In genomic region chr10:76040107-76040829, GRCh38 we compare ENCODE assay signal across 18 cellular contexts.
DNase-seq lines count a peak whose midpoint lies in the region; ATAC-seq and TF ChIP-seq lines count a peak whose summit lies in the region.
"Had no signal": no experiment of that assay in that cellular context is flagged by ENCODE, and none has a peak within 500 bp of the region (broad histone marks: within the 10 kb centered on the region; RNA-seq: fewer than 3 reads in every experiment).

No MANE protein-coding gene starts in this region.

- peak overlapping the region; percentile 96 for H2BK12ac ChIP-seq in trophoblast cell (ENCODE audit: low read length)

- no peak overlapping the region for H3K9ac ChIP-seq in trophoblast cell (ENCODE audit: low read length)

- peak overlapping the region; percentile 86 for H2BK5ac ChIP-seq in trophoblast cell (ENCODE audit: low read depth, low read length, poor library complexity)

- H3K27me3 Mint-ChIP-seq in GM23338 (ENCODE audit: insufficient read depth, low read depth, poor library complexity): peaks cover 1% of the 10 kb centered on the region
- no peaks in the 10 kb centered on the region for H3K27me3 Mint-ChIP-seq in CD4-positive, alpha-beta T cell
- H3K27me3 Mint-ChIP-seq: activated CD4-positive, alpha-beta T cell treated with anti-CD3 and anti-CD28 coated beads, Interleukin-2, amount 10 ng/mL, durations not matched to agents 7 days and 5 days; activated naive CD8-positive, alpha-beta T cell treated with anti-CD3 and anti-CD28 coated beads, Interleukin-2, amount 50 U/mL, for 24 hours had no signal

- peaks cover 17% of the 10 kb centered on the region for H3K79me1 ChIP-seq in trophoblast cell (ENCODE audit: low read length)

- H4K20me1 ChIP-seq in GM23338 (replicated peaks; ENCODE audit: insufficient read depth): no peaks in the 10 kb centered on the region

- H3F3A ChIP-seq in GM23338 (replicated peaks; ENCODE audit: low read depth): no peaks in the 10 kb centered on the region

- ATAC-seq in GM23338: peak; percentile 26; the same call in 1 of the 3 replicates
- no peak for ATAC-seq in CD4-positive, alpha-beta T cell (ENCODE audit: poor library complexity)
- no peak for ATAC-seq in GM19467 (IDR thresholded peaks at IDR 0.05; ENCODE audit: unreplicated experiment)
- no peak for ATAC-seq in HG03280 (IDR thresholded peaks at IDR 0.05; ENCODE audit: unreplicated experiment)
- ATAC-seq: activated naive CD8-positive, alpha-beta T cell treated with anti-CD3 and anti-CD28 coated beads, Interleukin-2, amount 50 U/mL, for 24 hours; heart left ventricle; K562; sciatic nerve had no signal

- H3K27ac Mint-ChIP-seq in GM23338: no peak overlapping the region
- no peak overlapping the region for H3K27ac Mint-ChIP-seq in CD4-positive, alpha-beta T cell
- H3K27ac Mint-ChIP-seq: activated CD4-positive, alpha-beta T cell treated with anti-CD3 and anti-CD28 coated beads, Interleukin-2, amount 10 ng/mL, durations not matched to agents 7 days and 5 days; activated naive CD8-positive, alpha-beta T cell treated with anti-CD3 and anti-CD28 coated beads, Interleukin-2, amount 50 U/mL, for 24 hours; B cell had no signal

- H2BK120ac ChIP-seq in trophoblast cell (ENCODE audit: insufficient read depth, low read length, poor library complexity): peak overlapping the region; percentile 95

- peaks cover 2% of the 10 kb centered on the region for H3K9me3 ChIP-seq in trophoblast cell (ENCODE audit: insufficient read depth, low read depth, low read length)
- H3K9me3 ChIP-seq in CD4-positive, alpha-beta T cell (ENCODE audit: control insufficient read depth, low read length): no peaks in the 10 kb centered on the region

- H4K8ac ChIP-seq in trophoblast cell (ENCODE audit: low read depth, low read length): peak overlapping the region; percentile 78

- H3K4me3 ChIP-seq in GM23338: no peak overlapping the region
- H3K4me3 ChIP-seq in fibroblast of mammary gland (ENCODE audit: control insufficient read depth, low read depth, low read length): no peak overlapping the region
- no peak overlapping the region for H3K4me3 ChIP-seq in trophoblast cell (ENCODE audit: low read depth, low read length)
- H3K4me3 ChIP-seq: heart left ventricle, K562 had no signal

- H2AFZ ChIP-seq in GM23338 (no peak overlapping the region), trophoblast cell (ENCODE audit: insufficient read depth, low read length, poor library complexity) (no peak overlapping the region)

- intact Hi-C loops in CD4-positive, alpha-beta T cell (cut with DNase I, micrococcal nuclease): no loop called here

- CTCF ChIA-PET in CD4-positive, alpha-beta T cell (lab: Charles Lee): no interaction called here

- no peak overlapping the region for H3K4me3 Mint-ChIP-seq in GM23338
- H3K4me3 Mint-ChIP-seq in CD4-positive, alpha-beta T cell: no peak overlapping the region
- H3K4me3 Mint-ChIP-seq: activated CD4-positive, alpha-beta T cell treated with anti-CD3 and anti-CD28 coated beads, Interleukin-2, amount 10 ng/mL, durations not matched to agents 7 days and 5 days; activated naive CD8-positive, alpha-beta T cell treated with anti-CD3 and anti-CD28 coated beads, Interleukin-2, amount 50 U/mL, for 24 hours; B cell had no signal

- H4K91ac ChIP-seq in trophoblast cell (ENCODE audit: low read depth, low read length): peak overlapping the region; percentile 89

- DNase-seq in GM23338 (ENCODE audit: low spot score) (peak; percentile 39), NCI-H69 (lab: John Stamatoyannopoulos, UW) (peak; percentile 8), fibroblast of mammary gland (ENCODE audit: low read depth) (no peak), trophoblast cell (no peak)
- no peak for DNase-seq in CD4-positive, alpha-beta T cell
- DNase-seq: activated CD4-positive, alpha-beta T cell treated with anti-CD3 and anti-CD28 coated beads, Interleukin-2, amount 10 ng/mL, durations not matched to agents 7 days and 5 days; activated naive CD8-positive, alpha-beta T cell treated with anti-CD3 and anti-CD28 coated beads, Interleukin-2, amount 50 U/mL, for 24 hours; heart left ventricle; MV-4-11; NCI-H1930; NCI-H345; stimulated activated naive CD4-positive, alpha-beta T cell; SW 1271 had no signal

- H3K27me3 ChIP-seq in GM23338 (ENCODE audit: insufficient read depth) (no peaks in the 10 kb centered on the region), trophoblast cell (ENCODE audit: insufficient read depth, low read length) (no peaks in the 10 kb centered on the region)
- no peaks in the 10 kb centered on the region for H3K27me3 ChIP-seq in CD4-positive, alpha-beta T cell (ENCODE audit: control insufficient read depth, insufficient read depth, low read length)
- H3K27me3 ChIP-seq: heart left ventricle had no signal

- H3K36me3 Mint-ChIP-seq in GM23338 (ENCODE audit: low read depth): peaks cover 19% of the 10 kb centered on the region
- H3K36me3 Mint-ChIP-seq in CD4-positive, alpha-beta T cell (ENCODE audit: low read depth): no peaks in the 10 kb centered on the region

- peak overlapping the region; percentile 85 for H3K14ac ChIP-seq in trophoblast cell (ENCODE audit: low read length)

- POLR2A ChIA-PET in CD4-positive, alpha-beta T cell (lab: Charles Lee): no interaction called here

- H3K4me1 ChIP-seq in GM23338 (ENCODE audit: insufficient read depth) (peaks cover 2% of the 10 kb centered on the region), trophoblast cell (ENCODE audit: control insufficient read depth in 1 of 2, insufficient read depth in 2 of 2, low read length in 2 of 2) (peaks cover 9 to 14% of the 10 kb centered on the region in 2 experiments)

- no peak overlapping the region for H3K27ac ChIP-seq in GM23338 (ENCODE audit: low read depth)
- H3K27ac ChIP-seq in trophoblast cell (ENCODE audit: low read depth, low read length): peak overlapping the region; percentile 82
- H3K27ac ChIP-seq in CD4-positive, alpha-beta T cell (ENCODE audit: low read depth, low read length): no peak overlapping the region
- H3K27ac ChIP-seq: heart left ventricle had no signal

- H3K79me2 ChIP-seq in GM23338 (replicated peaks; ENCODE audit: insufficient read depth) (no peaks in the 10 kb centered on the region), trophoblast cell (ENCODE audit: control insufficient read depth, insufficient read depth, low read length, poor library complexity) (no peaks in the 10 kb centered on the region)

- 0 out of 2 replicates have a peak, but pooled peaks cover 4% of the 10 kb centered on the region for H3K9me2 ChIP-seq in GM23338 (ENCODE audit: insufficient read depth)

- WGBS in trophoblast cell (ENCODE audit: extremely low coverage, insufficient coverage, insufficient read length): no CpG with 5 or more reads among the region's 6 CpGs

- no peak overlapping the region for H3K23ac ChIP-seq in trophoblast cell (ENCODE audit: low read length)

- H2AK5ac ChIP-seq in trophoblast cell (ENCODE audit: low read length): peak overlapping the region; percentile 22

- no peak overlapping the region for H3K4ac ChIP-seq in trophoblast cell (ENCODE audit: low read depth, low read length)

- TF ChIP-seq CTCF in GM23338 (conservative IDR thresholded peaks at IDR 0.05; ENCODE audit: low read depth in 2 of 2): peak; percentile 58 to 77
- peak; percentile 12 for TF ChIP-seq CTCF in fibroblast of mammary gland (conservative IDR thresholded peaks at IDR 0.05; ENCODE audit: control insufficient read depth, insufficient read depth, low read depth, low read length)
- TF ChIP-seq CTCF in CD4-positive, alpha-beta T cell (IDR thresholded peaks at IDR 0.05): no peak

- no peak overlapping the region for H4K12ac ChIP-seq in trophoblast cell (ENCODE audit: low read depth, low read length)

- H3K18ac ChIP-seq in trophoblast cell (ENCODE audit: low read length): no peak overlapping the region

- H3K4me1 Mint-ChIP-seq in GM23338: peaks cover 8% of the 10 kb centered on the region
- H3K4me1 Mint-ChIP-seq in CD4-positive, alpha-beta T cell (ENCODE audit: low read depth): peaks cover 4% of the 10 kb centered on the region
- H3K4me1 Mint-ChIP-seq: activated CD4-positive, alpha-beta T cell treated with anti-CD3 and anti-CD28 coated beads, Interleukin-2, amount 10 ng/mL, durations not matched to agents 7 days and 5 days; activated naive CD8-positive, alpha-beta T cell treated with anti-CD3 and anti-CD28 coated beads, Interleukin-2, amount 50 U/mL, for 24 hours; B cell had no signal

- H3K36me3 ChIP-seq in GM23338 (ENCODE audit: insufficient read depth) (no peaks in the 10 kb centered on the region), trophoblast cell (ENCODE audit: control insufficient read depth in 1 of 2, insufficient read depth in 2 of 2, low read length in 2 of 2) (no peaks in the 10 kb centered on the region)

- H3K4me2 ChIP-seq in GM23338 (no peak overlapping the region), trophoblast cell (ENCODE audit: low read length) (no peak overlapping the region)

- peaks cover 24% of the 10 kb centered on the region for H3K9me3 Mint-ChIP-seq in GM23338
- no peaks in the 10 kb centered on the region for H3K9me3 Mint-ChIP-seq in CD4-positive, alpha-beta T cell
- H3K9me3 Mint-ChIP-seq: activated CD4-positive, alpha-beta T cell treated with anti-CD3 and anti-CD28 coated beads, Interleukin-2, amount 10 ng/mL, durations not matched to agents 7 days and 5 days had no signal

TF ChIP-seq in GM23338, 12 proteins besides CTCF, POLR2A, EP300 and RAD21:
- TF ChIP-seq EZH2 (IDR thresholded peaks at IDR 0.05; ENCODE audit: low read depth, unreplicated experiment) (no peak), NANOG (IDR thresholded peaks at IDR 0.05; ENCODE audit: borderline replicate concordance) (no peak), CREB1 (CRISPR knock-in tag; IDR thresholded peaks at IDR 0.05; ENCODE audit: low read depth) (no peak)

Comparison
In these comparisons a context has a peak if more than half of its experiments do, and no peak if none do; other contexts are left out.
1. DNase-seq: peak in GM23338 (single experiment) and NCI-H69 (single experiment); none in fibroblast of mammary gland (single experiment), trophoblast cell (0 of 2) and CD4-positive, alpha-beta T cell (0 of 10).